ENCODE assay signal across 9 cellular contexts in the genomic region with DNA sequence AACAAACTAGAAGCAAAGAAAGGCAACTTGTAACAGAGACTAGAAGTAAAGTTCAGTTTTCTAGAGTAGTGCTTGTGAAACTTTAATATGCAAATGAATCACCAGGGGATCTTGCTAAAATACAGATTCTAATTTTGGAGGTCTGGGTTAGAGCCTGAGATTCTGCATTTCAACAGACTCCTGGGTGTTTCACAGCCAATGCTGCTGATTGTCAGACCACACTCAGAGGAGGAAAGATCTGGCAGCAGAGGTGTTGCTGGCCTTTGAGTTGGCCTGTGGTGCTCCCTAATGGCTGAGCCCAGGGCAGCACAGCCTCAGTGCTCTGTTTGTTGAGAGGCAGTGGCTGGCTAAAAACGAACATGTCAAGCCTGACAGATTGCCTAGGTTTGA. TPM values are rescaled to one million over a fixed set of nuclear protein-coding genes. Genes with fewer than 3 reads are reported as not detected.
A peak's percentile ranks its signal among the peaks of the same experiment; 100 is the strongest.
DNase-seq lines count a peak whose midpoint lies in the region; ATAC-seq lines count a peak whose summit lies in the region.
"Had no signal": no experiment of that assay in that cellular context is flagged by ENCODE, and none has a peak within 500 bp of the region (broad histone marks: within the 10 kb centered on the region; RNA-seq: fewer than 3 reads in every experiment).

No MANE protein-coding gene starts in this region.

- intact Hi-C loops in activated CD4-positive, alpha-beta T cell treated with anti-CD3 and anti-CD28 coated beads for 36 hours (cut with DNase I, micrococcal nuclease) = no loop called here

- DNase-seq in GM19240 (ENCODE audit: insufficient read length, low spot score) (peak; percentile 48), trophoblast cell (no peak), inferior parietal cortex (ENCODE audit: extremely low spot score) (no peak), putamen (ENCODE audit: low spot score) (no peak)
- no peak for DNase-seq in activated CD4-positive, alpha-beta T cell treated with anti-CD3 and anti-CD28 coated beads for 36 hours

- no peak overlapping the region for H3K4me3 Mint-ChIP-seq in stimulated activated memory B cell treated with anti-CD40 and anti-IgM and Interleukin-4, amounts not matched to agents 10 μg/mL and 1 μg/mL and 100 μg/mL, for 72 hours
- no peak overlapping the region for H3K4me3 Mint-ChIP-seq in activated CD4-positive, alpha-beta T cell treated with anti-CD3 and anti-CD28 coated beads for 36 hours
- H3K4me3 Mint-ChIP-seq: stimulated activated naive CD8-positive, alpha-beta T cell treated with anti-CD3 and anti-CD28 coated beads, Interleukin-15, Interleukin-2, amounts not matched to agents 100 ng/mL and 50 ng/mL, for 24 hours had no signal

- H3K18ac ChIP-seq in trophoblast cell (ENCODE audit: low read length) = no peak overlapping the region

- no peak overlapping the region for H3K4me2 ChIP-seq in trophoblast cell (ENCODE audit: low read length)

- POLR2A ChIA-PET in activated CD4-positive, alpha-beta T cell treated with anti-CD3 and anti-CD28 coated beads for 36 hours (lab: Charles Lee) = no interaction called here

- 27 to 54% methylated on average over 1 of the region's 1 CpG for WGBS in esophagus, 2 donors
- WGBS in trophoblast cell (ENCODE audit: extremely low coverage, insufficient coverage, insufficient read length) = no CpG with 5 or more reads among the region's 1 CpG

- peaks cover 60% of the 10 kb centered on the region for H3K4me1 Mint-ChIP-seq in stimulated activated memory B cell treated with anti-CD40 and anti-IgM and Interleukin-4, amounts not matched to agents 10 μg/mL and 1 μg/mL and 100 μg/mL, for 72 hours
- peaks cover 35% of the 10 kb centered on the region for H3K4me1 Mint-ChIP-seq in activated CD4-positive, alpha-beta T cell treated with anti-CD3 and anti-CD28 coated beads for 36 hours

- H3K36me3 ChIP-seq in esophagus (ENCODE audit: control insufficient read depth in 2 of 2, insufficient read depth in 2 of 2, low read length in 1 of 2) (peaks cover 0 to 5% of the 10 kb centered on the region in 2 donors), trophoblast cell (ENCODE audit: control insufficient read depth in 1 of 2, insufficient read depth in 2 of 2, low read length in 2 of 2) (peaks cover 2 to 4% of the 10 kb centered on the region in 2 experiments)

- no peak overlapping the region for H2BK12ac ChIP-seq in trophoblast cell (ENCODE audit: low read length)

- peaks cover 2 to 7% of the 10 kb centered on the region in 2 donors for H3K4me1 ChIP-seq in esophagus (ENCODE audit: control insufficient read depth in 2 of 2, insufficient read depth in 2 of 2, low read length in 1 of 2)
- H3K4me1 ChIP-seq in trophoblast cell (ENCODE audit: control insufficient read depth in 1 of 2, insufficient read depth in 2 of 2, low read length in 2 of 2) = peaks cover 2 to 6% of the 10 kb centered on the region in 2 experiments

- H2BK120ac ChIP-seq in trophoblast cell (ENCODE audit: insufficient read depth, low read length, poor library complexity) = no peak overlapping the region

- H3K36me3 Mint-ChIP-seq in stimulated activated memory B cell treated with anti-CD40 and anti-IgM and Interleukin-4, amounts not matched to agents 10 μg/mL and 1 μg/mL and 100 μg/mL, for 72 hours = peaks cover 10% of the 10 kb centered on the region
- peaks cover 2% of the 10 kb centered on the region for H3K36me3 Mint-ChIP-seq in activated CD4-positive, alpha-beta T cell treated with anti-CD3 and anti-CD28 coated beads for 36 hours (ENCODE audit: low read depth)

- no peaks in the 10 kb centered on the region for H3K27me3 Mint-ChIP-seq in stimulated activated memory B cell treated with anti-CD40 and anti-IgM and Interleukin-4, amounts not matched to agents 10 μg/mL and 1 μg/mL and 100 μg/mL, for 72 hours
- no peaks in the 10 kb centered on the region for H3K27me3 Mint-ChIP-seq in activated CD4-positive, alpha-beta T cell treated with anti-CD3 and anti-CD28 coated beads for 36 hours
- H3K27me3 Mint-ChIP-seq: stimulated activated naive CD8-positive, alpha-beta T cell treated with anti-CD3 and anti-CD28 coated beads, Interleukin-15, Interleukin-2, amounts not matched to agents 100 ng/mL and 50 ng/mL, for 24 hours had no signal

- no peak overlapping the region for H4K12ac ChIP-seq in trophoblast cell (ENCODE audit: low read depth, low read length)

- peaks cover under 1% of the 10 kb centered on the region for H3K79me1 ChIP-seq in trophoblast cell (ENCODE audit: low read length)

- H2AK5ac ChIP-seq in trophoblast cell (ENCODE audit: low read length) = no peak overlapping the region

- no peak overlapping the region for H3K23ac ChIP-seq in trophoblast cell (ENCODE audit: low read length)

- H3K79me2 ChIP-seq in trophoblast cell (ENCODE audit: control insufficient read depth, insufficient read depth, low read length, poor library complexity) = peaks cover under 1% of the 10 kb centered on the region

- no peak overlapping the region for H4K91ac ChIP-seq in trophoblast cell (ENCODE audit: low read depth, low read length)

- H3K27me3 ChIP-seq in esophagus (ENCODE audit: control insufficient read depth in 1 of 2, insufficient read depth in 2 of 2, low read length in 2 of 2) (no peaks in the 10 kb centered on the region), trophoblast cell (ENCODE audit: insufficient read depth, low read length) (no peaks in the 10 kb centered on the region)

- peak; percentile 36 for ATAC-seq in HG03175 (IDR thresholded peaks at IDR 0.05; ENCODE audit: unreplicated experiment)
- peak; percentile 58 for ATAC-seq in stimulated activated memory B cell treated with anti-CD40 and anti-IgM and Interleukin-4, amounts not matched to agents 10 μg/mL and 1 μg/mL and 100 μg/mL, for 72 hours
- ATAC-seq in activated CD4-positive, alpha-beta T cell treated with anti-CD3 and anti-CD28 coated beads for 36 hours = no peak

- no peak overlapping the region for H4K8ac ChIP-seq in trophoblast cell (ENCODE audit: low read depth, low read length)

- CTCF ChIA-PET in activated CD4-positive, alpha-beta T cell treated with anti-CD3 and anti-CD28 coated beads for 36 hours (lab: Charles Lee) = no interaction called here

- H3K27ac ChIP-seq in esophagus (ENCODE audit: low read depth in 2 of 2, low read length in 1 of 2) = peak overlapping the region; percentile 5 to 68
- no peak overlapping the region for H3K27ac ChIP-seq in trophoblast cell (ENCODE audit: low read depth, low read length)

- H3K9me3 ChIP-seq in esophagus (ENCODE audit: control insufficient read depth in 2 of 2, insufficient read depth in 1 of 2, low read depth in 1 of 2, low read length in 1 of 2) = no peaks in the 10 kb centered on the region
- H3K9me3 ChIP-seq in trophoblast cell (ENCODE audit: insufficient read depth, low read depth, low read length) = peaks cover 2% of the 10 kb centered on the region

- no peak overlapping the region for H3K14ac ChIP-seq in trophoblast cell (ENCODE audit: low read length)

- H2BK5ac ChIP-seq in trophoblast cell (ENCODE audit: low read depth, low read length, poor library complexity) = no peak overlapping the region

- H3K4me3 ChIP-seq in esophagus (ENCODE audit: low read depth in 1 of 2, low read length in 2 of 2) (no peak overlapping the region), trophoblast cell (ENCODE audit: low read depth, low read length) (no peak overlapping the region)

- no peak overlapping the region for H3K4ac ChIP-seq in trophoblast cell (ENCODE audit: low read depth, low read length)

- no peaks in the 10 kb centered on the region for H3K9me3 Mint-ChIP-seq in stimulated activated memory B cell treated with anti-CD40 and anti-IgM and Interleukin-4, amounts not matched to agents 10 μg/mL and 1 μg/mL and 100 μg/mL, for 72 hours
- no peaks in the 10 kb centered on the region for H3K9me3 Mint-ChIP-seq in activated CD4-positive, alpha-beta T cell treated with anti-CD3 and anti-CD28 coated beads for 36 hours (ENCODE audit: low read depth)
- H3K9me3 Mint-ChIP-seq: stimulated activated naive CD8-positive, alpha-beta T cell treated with anti-CD3 and anti-CD28 coated beads, Interleukin-15, Interleukin-2, amounts not matched to agents 100 ng/mL and 50 ng/mL, for 24 hours had no signal

- H3K27ac Mint-ChIP-seq in stimulated activated memory B cell treated with anti-CD40 and anti-IgM and Interleukin-4, amounts not matched to agents 10 μg/mL and 1 μg/mL and 100 μg/mL, for 72 hours = peak overlapping the region; percentile 44
- no peak overlapping the region for H3K27ac Mint-ChIP-seq in activated CD4-positive, alpha-beta T cell treated with anti-CD3 and anti-CD28 coated beads for 36 hours
- H3K27ac Mint-ChIP-seq: stimulated activated naive CD8-positive, alpha-beta T cell treated with anti-CD3 and anti-CD28 coated beads, Interleukin-15, Interleukin-2, amounts not matched to agents 100 ng/mL and 50 ng/mL, for 24 hours had no signal

- H2AFZ ChIP-seq in trophoblast cell (ENCODE audit: insufficient read depth, low read length, poor library complexity) = no peak overlapping the region

- H3K9ac ChIP-seq in trophoblast cell (ENCODE audit: low read length) = no peak overlapping the region

RNA-seq across cellular contexts. Expression of a gene that starts 5.4 kb away (rescaled TPM):
- polyA plus RNA-seq in esophagus = 1 to 10 TPM; 5.9 to 6.8 TPM
- 7.8 and 8.1 TPM in 2 replicates for polyA plus RNA-seq in trophoblast cell (2013)
- 10 to 100 TPM; 13.1 to 14.1 TPM for total RNA-seq in activated CD4-positive, alpha-beta T cell treated with anti-CD3 and anti-CD28 coated beads for 36 hours

RNA-seq across cellular contexts. Expression of a gene that starts 32.7 kb away (rescaled TPM):
- polyA plus RNA-seq in esophagus = 1 to 10 TPM in 1 of 2 donors, under 1 TPM in 1; 0.77 to 1.3 TPM
- 7.4 and 8.1 TPM in 2 replicates for polyA plus RNA-seq in trophoblast cell (2013)
- under 1 TPM; 0.37 to 0.39 TPM for total RNA-seq in activated CD4-positive, alpha-beta T cell treated with anti-CD3 and anti-CD28 coated beads for 36 hours

RNA-seq across cellular contexts. Expression of a gene that starts 47.8 kb away (rescaled TPM):
- 10 to 100 TPM; 36.9 to 45.6 TPM for polyA plus RNA-seq in esophagus
- 11.4 and 11.5 TPM in 2 replicates for polyA plus RNA-seq in trophoblast cell (2013)
- total RNA-seq in activated CD4-positive, alpha-beta T cell treated with anti-CD3 and anti-CD28 coated beads for 36 hours = 1 to 10 TPM; 9.6 to 9.8 TPM

RNA-seq across cellular contexts. Expression of a gene that starts 54.4 kb away (rescaled TPM):
- under 1 TPM; 0.16 to 0.49 TPM for polyA plus RNA-seq in esophagus
- polyA plus RNA-seq in trophoblast cell (2013) = 0.40 and 0.43 TPM in 2 replicates
- 1 to 10 TPM; 1.0 to 1.5 TPM for total RNA-seq in activated CD4-positive, alpha-beta T cell treated with anti-CD3 and anti-CD28 coated beads for 36 hours
